In the genomic region with DNA sequence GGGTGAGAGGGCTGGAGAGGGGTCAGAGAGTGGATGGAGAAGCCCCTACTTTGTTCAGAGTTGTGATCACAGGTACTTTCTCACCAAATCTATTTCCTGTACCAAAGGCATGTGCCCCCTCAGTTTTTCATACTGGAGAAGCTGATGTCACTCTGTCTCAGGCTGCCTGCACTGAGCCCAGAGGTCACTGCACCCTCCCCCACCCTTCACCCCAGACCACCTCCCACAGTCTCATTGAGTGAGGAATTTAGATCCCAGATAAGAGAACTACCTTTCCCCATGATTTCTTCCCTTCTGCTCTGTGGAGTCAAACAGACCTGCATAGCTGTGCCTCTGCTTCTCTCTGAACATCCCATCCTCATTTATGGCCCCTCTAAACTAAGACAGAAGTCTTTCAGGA, we compare ENCODE assay signal across 16 cellular contexts.
DNase-seq lines count a peak whose midpoint lies in the region; ATAC-seq and TF ChIP-seq lines count a peak whose summit lies in the region.
"Had no signal": no experiment of that assay in that cellular context is flagged by ENCODE, and none has a peak within 500 bp of the region (broad histone marks: within the 10 kb centered on the region; RNA-seq: fewer than 3 reads in every experiment).

No MANE protein-coding gene starts in this region.

- ATAC-seq in GM23338, result peak; percentile 85
- no peak for ATAC-seq in stimulated activated naive CD8-positive, alpha-beta T cell treated with anti-CD3 and anti-CD28 coated beads, Interleukin-15, amount 100 ng/mL, for 72 hours

- H3K9me3 Mint-ChIP-seq in GM23338, result no peaks in the 10 kb centered on the region; the same call in 2 of the 3 replicates
- no peaks in the 10 kb centered on the region for H3K9me3 Mint-ChIP-seq in activated T-helper 2 cell treated with anti-CD3 and anti-CD28 coated beads, Interferon-gamma antibody, Interleukin-2, Interleukin-4, amounts not matched to agents 10 μg/mL and 5 μg/mL and 100 μg/mL, durations not matched to agents 14 hours and 24 hours and 36 hours
- peaks cover 0 to 3% of the 10 kb centered on the region in 2 donors for H3K9me3 Mint-ChIP-seq in stimulated activated naive CD8-positive, alpha-beta T cell treated with anti-CD3 and anti-CD28 coated beads, Interleukin-15, amount 100 ng/mL, for 72 hours
- H3K9me3 Mint-ChIP-seq: CD4-positive, alpha-beta T cell; H9 had no signal

- no peaks in the 10 kb centered on the region for H3K79me2 ChIP-seq in GM23338 (replicated peaks; ENCODE audit: insufficient read depth)

- no peak overlapping the region; the same call in 1 of the 2 replicates for H3K27ac Mint-ChIP-seq in GM23338
- H3K27ac Mint-ChIP-seq in activated T-helper 2 cell treated with anti-CD3 and anti-CD28 coated beads, Interferon-gamma antibody, Interleukin-2, Interleukin-4, amounts not matched to agents 10 μg/mL and 5 μg/mL and 100 μg/mL, durations not matched to agents 14 hours and 24 hours and 36 hours, result no peak overlapping the region
- H3K27ac Mint-ChIP-seq in stimulated activated naive CD8-positive, alpha-beta T cell treated with anti-CD3 and anti-CD28 coated beads, Interleukin-15, amount 100 ng/mL, for 72 hours, result peak overlapping the region in 1 of 2 donors; percentile 6
- H3K27ac Mint-ChIP-seq: B cell; CD4-positive, alpha-beta T cell had no signal

- H3K27me3 Mint-ChIP-seq in GM23338 (ENCODE audit: insufficient read depth, low read depth, poor library complexity), result no peaks in the 10 kb centered on the region
- H3K27me3 Mint-ChIP-seq in activated T-helper 2 cell treated with anti-CD3 and anti-CD28 coated beads, Interferon-gamma antibody, Interleukin-2, Interleukin-4, amounts not matched to agents 10 μg/mL and 5 μg/mL and 100 μg/mL, durations not matched to agents 14 hours and 24 hours and 36 hours (ENCODE audit: low read depth), result no peaks in the 10 kb centered on the region
- H3K27me3 Mint-ChIP-seq in stimulated activated naive CD8-positive, alpha-beta T cell treated with anti-CD3 and anti-CD28 coated beads, Interleukin-15, amount 100 ng/mL, for 72 hours, result peaks cover 34% of the 10 kb centered on the region

- no peak overlapping the region for H2AFZ ChIP-seq in GM23338

- peaks cover 8% of the 10 kb centered on the region; the same call in 1 of the 2 replicates for H3K9me2 ChIP-seq in GM23338 (ENCODE audit: insufficient read depth)

- peaks cover 18% of the 10 kb centered on the region for H3K4me1 Mint-ChIP-seq in GM23338
- H3K4me1 Mint-ChIP-seq in activated T-helper 2 cell treated with anti-CD3 and anti-CD28 coated beads, Interferon-gamma antibody, Interleukin-2, Interleukin-4, amounts not matched to agents 10 μg/mL and 5 μg/mL and 100 μg/mL, durations not matched to agents 14 hours and 24 hours and 36 hours (ENCODE audit: low read depth), result no peaks in the 10 kb centered on the region
- no peaks in the 10 kb centered on the region for H3K4me1 Mint-ChIP-seq in stimulated activated naive CD8-positive, alpha-beta T cell treated with anti-CD3 and anti-CD28 coated beads, Interleukin-15, amount 100 ng/mL, for 72 hours
- H3K4me1 Mint-ChIP-seq: B cell had no signal

- no peaks in the 10 kb centered on the region for H4K20me1 ChIP-seq in GM23338 (replicated peaks; ENCODE audit: insufficient read depth)

- no peaks in the 10 kb centered on the region for H3F3A ChIP-seq in GM23338 (replicated peaks; ENCODE audit: low read depth)

- no peak overlapping the region for H3K27ac ChIP-seq in GM23338 (ENCODE audit: low read depth)

- no peaks in the 10 kb centered on the region for H3K27me3 ChIP-seq in GM23338 (ENCODE audit: insufficient read depth)

- H3K36me3 Mint-ChIP-seq in GM23338 (ENCODE audit: low read depth), result no peaks in the 10 kb centered on the region
- H3K36me3 Mint-ChIP-seq in activated T-helper 2 cell treated with anti-CD3 and anti-CD28 coated beads, Interferon-gamma antibody, Interleukin-2, Interleukin-4, amounts not matched to agents 10 μg/mL and 5 μg/mL and 100 μg/mL, durations not matched to agents 14 hours and 24 hours and 36 hours (ENCODE audit: low read depth), result no peaks in the 10 kb centered on the region

- H3K4me1 ChIP-seq in GM23338 (ENCODE audit: insufficient read depth), result peaks cover 12% of the 10 kb centered on the region

- TF ChIP-seq CTCF in GM23338 (conservative IDR thresholded peaks at IDR 0.05; ENCODE audit: low read depth in 2 of 2), result no peak

- H3K4me2 ChIP-seq in GM23338, result no peak overlapping the region

- DNase-seq in GM23338 (ENCODE audit: low spot score) (peak; percentile 13), ecto neural progenitor cell (ENCODE audit: low spot score) (peak; percentile 55), iPS-NIHi7 (ENCODE audit: extremely low spot score) (peak; percentile 31)
- no peak for DNase-seq in activated CD4-positive, alpha-beta T cell treated with anti-CD3 and anti-CD28 coated beads, Interleukin-2, amount 50 U/mL, for 4 hours
- DNase-seq in activated T-helper 2 cell treated with anti-CD3 and anti-CD28 coated beads, Interferon-gamma antibody, Interleukin-2, Interleukin-4, amounts not matched to agents 10 μg/mL and 5 μg/mL and 100 μg/mL, durations not matched to agents 14 hours and 24 hours and 36 hours (ENCODE audit: low spot score), result no peak
- no peak for DNase-seq in activated CD8-positive, alpha-beta memory T cell treated with anti-CD3 and anti-CD28 coated beads for 24 hours
- no peak for DNase-seq in stimulated activated naive CD8-positive, alpha-beta T cell treated with anti-CD3 and anti-CD28 coated beads, Interleukin-15, amount 100 ng/mL, for 72 hours
- DNase-seq: C1 segment of cervical spinal cord; CD4-positive, alpha-beta T cell; DMS153; DMS79 treated with DMSO at 0.1 percent for 48 hours; EL; GDM1; H9; IMR-90 had no signal

- H3K4me3 ChIP-seq in GM23338, result no peak overlapping the region

- H3K4me3 Mint-ChIP-seq in GM23338, result no peak overlapping the region
- H3K4me3 Mint-ChIP-seq in activated T-helper 2 cell treated with anti-CD3 and anti-CD28 coated beads, Interferon-gamma antibody, Interleukin-2, Interleukin-4, amounts not matched to agents 10 μg/mL and 5 μg/mL and 100 μg/mL, durations not matched to agents 14 hours and 24 hours and 36 hours (ENCODE audit: low read depth), result no peak overlapping the region
- no peak overlapping the region for H3K4me3 Mint-ChIP-seq in stimulated activated naive CD8-positive, alpha-beta T cell treated with anti-CD3 and anti-CD28 coated beads, Interleukin-15, amount 100 ng/mL, for 72 hours
- H3K4me3 Mint-ChIP-seq: B cell; CD4-positive, alpha-beta T cell; H9 had no signal

- no peaks in the 10 kb centered on the region for H3K36me3 ChIP-seq in GM23338 (ENCODE audit: insufficient read depth)

- intact Hi-C loops in activated T-helper 2 cell treated with anti-CD3 and anti-CD28 coated beads, Interferon-gamma antibody, Interleukin-2, Interleukin-4, amounts not matched to agents 10 μg/mL and 5 μg/mL and 100 μg/mL, durations not matched to agents 14 hours and 24 hours and 36 hours (cut with micrococcal nuclease), result no loop called here

TF ChIP-seq in GM23338, 12 proteins besides CTCF, POLR2A, EP300 and RAD21 (continues in another document):
- TF ChIP-seq POLR2AphosphoS5 (IDR thresholded peaks at IDR 0.05; ENCODE audit: low read depth) (no peak), ZNF331 (CRISPR knock-in tag; IDR thresholded peaks at IDR 0.05; ENCODE audit: low read depth) (no peak)

Comparison
In these comparisons a context has a peak if more than half of its experiments do, and no peak if none do; other contexts are left out.
1. DNase-seq: peak in GM23338 (single experiment), ecto neural progenitor cell (single experiment) and iPS-NIHi7 (single experiment); none in activated CD4-positive, alpha-beta T cell treated with anti-CD3 and anti-CD28 coated beads, Interleukin-2, amount 50 U/mL, for 4 hours (0 of 2), activated T-helper 2 cell treated with anti-CD3 and anti-CD28 coated beads, Interferon-gamma antibody, Interleukin-2, Interleukin-4, amounts not matched to agents 10 μg/mL and 5 μg/mL and 100 μg/mL, durations not matched to agents 14 hours and 24 hours and 36 hours (single experiment), activated CD8-positive, alpha-beta memory T cell treated with anti-CD3 and anti-CD28 coated beads for 24 hours (single experiment) and stimulated activated naive CD8-positive, alpha-beta T cell treated with anti-CD3 and anti-CD28 coated beads, Interleukin-15, amount 100 ng/mL, for 72 hours (0 of 2).